17 cellular contexts compared by ENCODE assay signal in the genomic region with DNA sequence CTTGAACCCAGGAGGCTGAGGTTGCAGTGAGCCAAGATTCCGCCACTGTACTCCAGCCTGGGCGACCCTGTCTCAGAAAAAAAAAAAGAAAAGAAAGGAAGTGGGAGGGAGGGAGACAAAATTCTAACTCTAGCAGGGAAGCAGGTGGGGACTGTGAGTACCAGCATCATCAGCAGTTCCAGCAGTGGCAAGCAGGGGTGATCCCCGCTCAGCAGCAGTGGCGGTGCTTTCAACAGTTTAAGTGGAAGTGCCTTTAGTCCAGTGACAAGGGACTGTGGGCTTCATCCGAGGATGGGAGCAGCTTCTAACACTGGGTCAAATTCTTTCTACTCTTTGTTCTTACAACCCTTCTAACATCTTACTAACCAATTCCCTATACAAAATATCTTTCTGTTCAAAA.
A peak's percentile ranks its signal among the peaks of the same experiment; 100 is the strongest.
DNase-seq lines count a peak whose midpoint lies in the region; ATAC-seq and TF ChIP-seq lines count a peak whose summit lies in the region.
"Had no signal": no experiment of that assay in that cellular context is flagged by ENCODE, and none has a peak within 500 bp of the region (broad histone marks: within the 10 kb centered on the region; RNA-seq: fewer than 3 reads in every experiment).

No MANE protein-coding gene starts in this region.

- H3K18ac ChIP-seq in H9 (ENCODE audit: insufficient read length, low read depth, low read length) (no peak overlapping the region), mesenchymal stem cell (ENCODE audit: low read depth in 1 of 2, low read length in 2 of 2) (peak overlapping the region in 1 of 2 experiments; percentile 48)

- TF ChIP-seq CTCF in DND-41 (IDR thresholded peaks at IDR 0.05; ENCODE audit: borderline replicate concordance, extremely low read depth, low read length, poor library complexity, severe bottlenecking), result no peak
- peak; percentile 32; the same call in 1 of the 3 replicates for TF ChIP-seq CTCF in H9 (conservative IDR thresholded peaks at IDR 0.05)
- TF ChIP-seq CTCF in endodermal cell (conservative IDR thresholded peaks at IDR 0.05), result peak; percentile 32

- H4K8ac ChIP-seq in H9 (replicated peaks; ENCODE audit: insufficient read length, low read depth, low read length), result no peak overlapping the region
- H4K8ac ChIP-seq in mesenchymal stem cell (ENCODE audit: low read length), result no peak overlapping the region

- H4K91ac ChIP-seq in H9 (ENCODE audit: insufficient read length, low read depth, low read length) (no peak overlapping the region), mesenchymal stem cell (ENCODE audit: low read length) (peak overlapping the region; percentile 83)

- no peak overlapping the region for H3T11ph ChIP-seq in H9 (ENCODE audit: low read length)

- H2BK12ac ChIP-seq in H9 (ENCODE audit: insufficient read length, low read depth, low read length), result no peak overlapping the region
- H2BK12ac ChIP-seq in mesenchymal stem cell (ENCODE audit: low read length in 2 of 2), result peak overlapping the region; percentile 38 to 86

- H3K9me3 Mint-ChIP-seq in H9, result peaks cover 0 to 3% of the 10 kb centered on the region in 2 experiments; a peak in 1 of 5 replicates
- peaks cover 1% of the 10 kb centered on the region for H3K9me3 Mint-ChIP-seq in endodermal cell

- H3K14ac ChIP-seq in H9 (ENCODE audit: insufficient read depth, low read length), result no peak overlapping the region
- no peak overlapping the region for H3K14ac ChIP-seq in mesenchymal stem cell (ENCODE audit: low read length in 2 of 2)

- H3K4ac ChIP-seq in H9 (ENCODE audit: low read depth, low read length), result no peak overlapping the region
- H3K4ac ChIP-seq in mesenchymal stem cell (ENCODE audit: low read depth in 1 of 2, low read length in 2 of 2), result peak overlapping the region in 1 of 2 experiments; percentile 73

- 0 out of 3 replicates have a peak, but pooled peaks have one; percentile 35 for ATAC-seq in DND-41 (ENCODE audit: insufficient read depth, low read depth)
- no peak for ATAC-seq in GM18517 (IDR thresholded peaks at IDR 0.05; ENCODE audit: unreplicated experiment)
- ATAC-seq: GM12878, HCT116, K562 had no signal

- H3K4me1 ChIP-seq in DND-41 (ENCODE audit: insufficient read depth, low read length) (no peaks in the 10 kb centered on the region), H9 (ENCODE audit: insufficient read depth, low read length) (no peaks in the 10 kb centered on the region), endodermal cell (ENCODE audit: control insufficient read depth, insufficient read depth, low read length) (no peaks in the 10 kb centered on the region), mesenchymal stem cell (ENCODE audit: control insufficient read depth, insufficient read depth, low read depth, low read length) (no peaks in the 10 kb centered on the region)
- H3K4me1 ChIP-seq: BLaER1 treated with 17β-estradiol and CSF1 and Interleukin-3, amounts not matched to agents 10 nM and 100 nM had no signal

- H3K27ac ChIP-seq in DND-41 (ENCODE audit: low read length) (no peak overlapping the region), H9 (ENCODE audit: insufficient read length, low read depth, low read length) (no peak overlapping the region), endodermal cell (ENCODE audit: low read depth, low read length) (no peak overlapping the region), mesenchymal stem cell (ENCODE audit: low read length, poor library complexity, severe bottlenecking) (no peak overlapping the region), caudate nucleus (ENCODE audit: low read depth, low read length) (no peak overlapping the region), substantia nigra (ENCODE audit: low read depth, low read length, poor library complexity, severe bottlenecking) (no peak overlapping the region)
- H3K27ac ChIP-seq: BLaER1 treated with 17β-estradiol and CSF1 and Interleukin-3, amounts not matched to agents 10 nM and 100 nM; HL-60 had no signal

- peaks cover 0 to 4% (median 2%) of the 10 kb centered on the region in 3 experiments; a peak in 3 of 7 replicates for H3K36me3 Mint-ChIP-seq in H9 (ENCODE audit: insufficient read depth in 1 of 3, low read depth in 3 of 3)
- H3K36me3 Mint-ChIP-seq in endodermal cell (ENCODE audit: low read depth), result peaks cover 2% of the 10 kb centered on the region
- H3K36me3 Mint-ChIP-seq: CD4-positive, CD25-positive, alpha-beta regulatory T cell had no signal

- no peak for DNase-seq in DND-41
- peak; percentile 40 for DNase-seq in H9
- peak; percentile 53 for DNase-seq in endodermal cell
- DNase-seq in mesenchymal stem cell, result no peak
- DNase-seq in caudate nucleus (lab: John Stamatoyannopoulos, UW), result no peak
- no peak for DNase-seq in DMS 273 treated with DMSO at 0.1 percent for 48 hours (lab: John Stamatoyannopoulos, UW)
- DNase-seq in substantia nigra (lab: John Stamatoyannopoulos, UW), result no peak
- DNase-seq: ACHN; CD4-positive, CD25-positive, alpha-beta regulatory T cell; DMS53; GOT3 had no signal

- no peaks in the 10 kb centered on the region for H3K9me3 ChIP-seq in DND-41 (ENCODE audit: insufficient read depth, low read length, severe bottlenecking)
- no peaks in the 10 kb centered on the region for H3K9me3 ChIP-seq in H9 (ENCODE audit: control insufficient read depth, low read depth, low read length)
- no peaks in the 10 kb centered on the region for H3K9me3 ChIP-seq in endodermal cell (ENCODE audit: control insufficient read depth, low read length)
- no peaks in the 10 kb centered on the region for H3K9me3 ChIP-seq in mesenchymal stem cell (ENCODE audit: control insufficient read depth, low read length)
- H3K9me3 ChIP-seq: BLaER1 treated with 17β-estradiol and CSF1 and Interleukin-3, amounts not matched to agents 10 nM and 100 nM had no signal

- no peaks in the 10 kb centered on the region for H3K23me2 ChIP-seq in H9 (ENCODE audit: insufficient read length, low read depth, low read length, poor library complexity, severe bottlenecking)

- H3K36me3 ChIP-seq in DND-41 (ENCODE audit: insufficient read depth, low read length) (no peaks in the 10 kb centered on the region), endodermal cell (ENCODE audit: control insufficient read depth, insufficient read depth, low read length) (no peaks in the 10 kb centered on the region), mesenchymal stem cell (ENCODE audit: control insufficient read depth in 1 of 2, insufficient read depth in 2 of 2, low read depth in 1 of 2, low read length in 2 of 2) (no peaks in the 10 kb centered on the region)
- H3K36me3 ChIP-seq: BLaER1 treated with 17β-estradiol and CSF1 and Interleukin-3, amounts not matched to agents 10 nM and 100 nM had no signal

- no peaks in the 10 kb centered on the region for H3K79me1 ChIP-seq in H9 (ENCODE audit: insufficient read depth, low read depth, low read length, poor library complexity, severe bottlenecking)
- H3K79me1 ChIP-seq in mesenchymal stem cell (replicated peaks; ENCODE audit: low read length, poor library complexity, severe bottlenecking), result no peaks in the 10 kb centered on the region

- H2BK15ac ChIP-seq in H9 (ENCODE audit: low read depth, low read length) (no peak overlapping the region), mesenchymal stem cell (ENCODE audit: low read depth, poor library complexity, severe bottlenecking) (peak overlapping the region; percentile 93)

- H3K23ac ChIP-seq in H9 (ENCODE audit: insufficient read length, low read depth, low read length) (no peak overlapping the region), mesenchymal stem cell (ENCODE audit: low read length in 2 of 2) (no peak overlapping the region)

- H2BK120ac ChIP-seq in H9 (ENCODE audit: low read depth, low read length, poor library complexity, severe bottlenecking) (no peak overlapping the region), mesenchymal stem cell (ENCODE audit: low read depth, low read length) (peak overlapping the region; percentile 42)

- H3K4me1 Mint-ChIP-seq in H9 (no peaks in the 10 kb centered on the region), endodermal cell (no peaks in the 10 kb centered on the region)
- H3K4me1 Mint-ChIP-seq: CD4-positive, CD25-positive, alpha-beta regulatory T cell had no signal

- H3K27ac Mint-ChIP-seq in H9 (no peak overlapping the region), endodermal cell (no peak overlapping the region)
- H3K27ac Mint-ChIP-seq: CD4-positive, CD25-positive, alpha-beta regulatory T cell had no signal

- H3K27me3 ChIP-seq in DND-41 (ENCODE audit: insufficient read depth, low read length, poor library complexity), result no peaks in the 10 kb centered on the region
- no peaks in the 10 kb centered on the region for H3K27me3 ChIP-seq in H9 (ENCODE audit: insufficient read depth, low read length)
- no peaks in the 10 kb centered on the region for H3K27me3 ChIP-seq in endodermal cell (ENCODE audit: control insufficient read depth, insufficient read depth, low read length, poor library complexity, severe bottlenecking)
- no peaks in the 10 kb centered on the region for H3K27me3 ChIP-seq in mesenchymal stem cell (ENCODE audit: control insufficient read depth in 1 of 2, insufficient read depth in 1 of 2, low read length in 2 of 2)
- H3K27me3 ChIP-seq: BLaER1 treated with 17β-estradiol and CSF1 and Interleukin-3, amounts not matched to agents 10 nM and 100 nM had no signal

- H4K5ac ChIP-seq in H9 (ENCODE audit: insufficient read length, low read depth, low read length), result no peak overlapping the region

- H3K4me3 ChIP-seq in DND-41 (ENCODE audit: low read depth in 1 of 2, low read length in 2 of 2) (no peak overlapping the region), endodermal cell (ENCODE audit: low read length) (no peak overlapping the region), mesenchymal stem cell (ENCODE audit: insufficient read depth in 1 of 2, low read depth in 1 of 2, low read length in 2 of 2) (no peak overlapping the region)
- H3K4me3 ChIP-seq: BLaER1 treated with 17β-estradiol and CSF1 and Interleukin-3, amounts not matched to agents 10 nM and 100 nM; GM12878; K562 had no signal

- no peak overlapping the region for H2BK5ac ChIP-seq in H9 (ENCODE audit: insufficient read length, low read length)
- no peak overlapping the region for H2BK5ac ChIP-seq in mesenchymal stem cell (ENCODE audit: low read depth, low read length, poor library complexity, severe bottlenecking)

- H4K20me1 ChIP-seq in DND-41 (ENCODE audit: insufficient read depth, low read length) (no peaks in the 10 kb centered on the region), H9 (ENCODE audit: control insufficient read depth, insufficient read depth, insufficient read length) (no peaks in the 10 kb centered on the region)
- H4K20me1 ChIP-seq: BLaER1 treated with 17β-estradiol and CSF1 and Interleukin-3, amounts not matched to agents 10 nM and 100 nM had no signal

- H2BK20ac ChIP-seq in H9 (ENCODE audit: low read depth, low read length, poor library complexity, severe bottlenecking), result no peak overlapping the region

- H3K9ac ChIP-seq in DND-41 (ENCODE audit: low read depth, low read length) (no peak overlapping the region), H9 (ENCODE audit: extremely low read depth, insufficient read length, low read length) (no peak overlapping the region), endodermal cell (ENCODE audit: extremely low read depth, low read length, poor library complexity, severe bottlenecking) (no peak overlapping the region), mesenchymal stem cell (ENCODE audit: low read length) (no peak overlapping the region)
- H3K9ac ChIP-seq: BLaER1 treated with 17β-estradiol and CSF1 and Interleukin-3, amounts not matched to agents 10 nM and 100 nM had no signal

- no peak overlapping the region for H2AK5ac ChIP-seq in H9 (ENCODE audit: insufficient read length, low read length)
- H2AK5ac ChIP-seq in mesenchymal stem cell (ENCODE audit: low read length, severe bottlenecking), result no peak overlapping the region

- H3K56ac ChIP-seq in H9 (ENCODE audit: insufficient read length, low read depth, low read length), result no peak overlapping the region

- no peak overlapping the region for H2AFZ ChIP-seq in DND-41 (ENCODE audit: low read depth, low read length)
- H2AFZ ChIP-seq in H9 (ENCODE audit: low read length), result no peak overlapping the region
- H2AFZ ChIP-seq in mesenchymal stem cell (ENCODE audit: low read depth, low read length), result no peak overlapping the region

- no CpG with 5 or more reads among the region's 5 CpGs for WGBS in H9 (ENCODE audit: extremely low coverage, insufficient read length, low lambda C conversion rate)
- WGBS in endodermal cell (ENCODE audit: insufficient coverage in 1 of 2, insufficient read length in 1 of 2), 2 experiments, result 86 to 100% methylated on average over 1 to 5 of the region's 5 CpGs
- WGBS in mesenchymal stem cell, result 88% methylated on average over 5 of the region's 5 CpGs

- H3K4me3 Mint-ChIP-seq in H9 (no peak overlapping the region), endodermal cell (no peak overlapping the region)
- H3K4me3 Mint-ChIP-seq: CD4-positive, CD25-positive, alpha-beta regulatory T cell had no signal

- H3K4me2 ChIP-seq in DND-41 (ENCODE audit: insufficient read depth, low read length) (no peak overlapping the region), H9 (ENCODE audit: insufficient read depth, insufficient read length, low read length) (no peak overlapping the region), mesenchymal stem cell (ENCODE audit: low read length, poor library complexity, severe bottlenecking) (no peak overlapping the region)
- H3K4me2 ChIP-seq: BLaER1 treated with 17β-estradiol and CSF1 and Interleukin-3, amounts not matched to agents 10 nM and 100 nM had no signal

- H3K27me3 Mint-ChIP-seq in H9 (ENCODE audit: low read depth), result no peaks in the 10 kb centered on the region
- no peaks in the 10 kb centered on the region for H3K27me3 Mint-ChIP-seq in endodermal cell (ENCODE audit: insufficient read depth)
- H3K27me3 Mint-ChIP-seq: CD4-positive, CD25-positive, alpha-beta regulatory T cell had no signal

- H3K79me2 ChIP-seq in DND-41 (ENCODE audit: insufficient read depth, low read length), result no peaks in the 10 kb centered on the region
- no peaks in the 10 kb centered on the region for H3K79me2 ChIP-seq in H9 (ENCODE audit: insufficient read depth, low read length)

Comparison
In these comparisons a context has a peak if more than half of its experiments do, and no peak if none do; other contexts are left out.
1. DNase-seq: peak in H9 (single experiment) and endodermal cell (single experiment); none in DND-41 (single experiment), mesenchymal stem cell (single experiment), caudate nucleus (0 of 61), DMS 273 treated with DMSO at 0.1 percent for 48 hours (single experiment) and substantia nigra (0 of 49).